ENCODE assay signal across 33 cellular contexts in genomic region chr9:87778996-87779395, GRCh38. TPM values are rescaled to one million over a fixed set of nuclear protein-coding genes. Genes with fewer than 3 reads are reported as not detected.
DNase-seq lines count a peak whose midpoint lies in the region; ATAC-seq, FAIRE-seq and TF ChIP-seq lines count a peak whose summit lies in the region.
"Had no signal": no experiment of that assay in that cellular context is flagged by ENCODE, and none has a peak within 500 bp of the region (broad histone marks: within the 10 kb centered on the region; RNA-seq: fewer than 3 reads in every experiment).

No MANE protein-coding gene starts in this region.

- intact Hi-C loops in activated CD4-positive, alpha-beta T cell treated with anti-CD3 and anti-CD28 coated beads, Interleukin-2, amount 10 ng/mL, durations not matched to agents 24 days and 14 days (cut with micrococcal nuclease), result no loop called here
- intact Hi-C loops in activated CD4-positive, alpha-beta T cell treated with anti-CD3 and anti-CD28 coated beads for 36 hours (cut with DNase I, micrococcal nuclease), result no loop called here

- CTCF ChIA-PET in activated CD4-positive, alpha-beta T cell treated with anti-CD3 and anti-CD28 coated beads for 36 hours (lab: Charles Lee), result no interaction called here

- no peak for FAIRE-seq in GM12891 (lab: Jason Lieb, UNC)
- FAIRE-seq: A204.1, A549, D721Med had no signal

- H3K27me3 Mint-ChIP-seq in activated CD4-positive, alpha-beta T cell treated with anti-CD3 and anti-CD28 coated beads, Interleukin-2, amount 10 ng/mL, durations not matched to agents 24 days and 14 days, result no peaks in the 10 kb centered on the region
- no peaks in the 10 kb centered on the region for H3K27me3 Mint-ChIP-seq in activated CD4-positive, alpha-beta T cell treated with anti-CD3 and anti-CD28 coated beads for 36 hours
- H3K27me3 Mint-ChIP-seq: CD4-positive, alpha-beta memory T cell; CD4-positive, alpha-beta T cell had no signal

- TF ChIP-seq POLR2A in GM12891 (IDR thresholded peaks at IDR 0.05; ENCODE audit: low read depth, low read length), result no peak

- no peaks in the 10 kb centered on the region for H3K4me1 Mint-ChIP-seq in activated CD4-positive, alpha-beta T cell treated with anti-CD3 and anti-CD28 coated beads, Interleukin-2, amount 10 ng/mL, durations not matched to agents 24 days and 14 days
- no peaks in the 10 kb centered on the region for H3K4me1 Mint-ChIP-seq in activated CD4-positive, alpha-beta T cell treated with anti-CD3 and anti-CD28 coated beads for 36 hours
- H3K4me1 Mint-ChIP-seq: B cell; CD4-positive, alpha-beta memory T cell; CD4-positive, CD25-positive, alpha-beta regulatory T cell; CD8-positive, alpha-beta memory T cell had no signal

- no peak for TF ChIP-seq CTCF in LNCaP clone FGC (IDR thresholded peaks at IDR 0.05; ENCODE audit: control insufficient read depth, extremely low read depth, insufficient read depth)

- no peak for ATAC-seq in activated CD4-positive, alpha-beta T cell treated with anti-CD3 and anti-CD28 coated beads for 36 hours
- ATAC-seq in esophagus mucosa, result peak; percentile 80
- ATAC-seq: A549; CD8-positive, alpha-beta T cell had no signal

- no peak for DNase-seq in activated CD4-positive, alpha-beta T cell treated with anti-CD3 and anti-CD28 coated beads, Interleukin-2, amount 10 ng/mL, durations not matched to agents 24 days and 14 days
- no peak for DNase-seq in activated CD4-positive, alpha-beta T cell treated with anti-CD3 and anti-CD28 coated beads for 36 hours
- DNase-seq in LNCaP clone FGC (ENCODE audit: low read depth) (peak; percentile 52), occipital lobe (lab: John Stamatoyannopoulos, UW) (no peak), GM12891 (ENCODE audit: insufficient read length, low spot score) (no peak)
- DNase-seq: 8988T; ACHN; AML-193; BE2C; C1 segment of cervical spinal cord; Caco-2; Calu3; CD4-positive, alpha-beta memory T cell; CD4-positive, alpha-beta T cell; CD4-positive, CD25-positive, alpha-beta regulatory T cell; CD8-positive, alpha-beta memory T cell; CD8-positive, alpha-beta T cell; COR-L47; DMS 273 treated with DMSO at 0.1 percent for 48 hours; DMS153; DMS53; DMS79; DMS79 treated with DMSO at 0.1 percent for 48 hours; DND-41; EL had no signal

- peaks cover 3% of the 10 kb centered on the region for H3K9me3 Mint-ChIP-seq in activated CD4-positive, alpha-beta T cell treated with anti-CD3 and anti-CD28 coated beads, Interleukin-2, amount 10 ng/mL, durations not matched to agents 24 days and 14 days
- no peaks in the 10 kb centered on the region for H3K9me3 Mint-ChIP-seq in activated CD4-positive, alpha-beta T cell treated with anti-CD3 and anti-CD28 coated beads for 36 hours (ENCODE audit: low read depth)
- H3K9me3 Mint-ChIP-seq: CD4-positive, alpha-beta T cell; CD8-positive, alpha-beta memory T cell had no signal

- no peak overlapping the region for H3K4me3 Mint-ChIP-seq in activated CD4-positive, alpha-beta T cell treated with anti-CD3 and anti-CD28 coated beads, Interleukin-2, amount 10 ng/mL, durations not matched to agents 24 days and 14 days
- H3K4me3 Mint-ChIP-seq in activated CD4-positive, alpha-beta T cell treated with anti-CD3 and anti-CD28 coated beads for 36 hours, result no peak overlapping the region
- H3K4me3 Mint-ChIP-seq: B cell; CD14-positive monocyte; CD4-positive, alpha-beta memory T cell; CD4-positive, alpha-beta T cell; CD4-positive, CD25-positive, alpha-beta regulatory T cell; CD8-positive, alpha-beta memory T cell; CD8-positive, alpha-beta T cell had no signal

- peak overlapping the region; percentile 29 for H3K27ac Mint-ChIP-seq in activated CD4-positive, alpha-beta T cell treated with anti-CD3 and anti-CD28 coated beads, Interleukin-2, amount 10 ng/mL, durations not matched to agents 24 days and 14 days
- no peak overlapping the region for H3K27ac Mint-ChIP-seq in activated CD4-positive, alpha-beta T cell treated with anti-CD3 and anti-CD28 coated beads for 36 hours
- H3K27ac Mint-ChIP-seq: B cell; CD4-positive, alpha-beta T cell; CD4-positive, CD25-positive, alpha-beta regulatory T cell; CD8-positive, alpha-beta memory T cell; CD8-positive, alpha-beta T cell had no signal

- H3K4me3 ChIP-seq in LNCaP clone FGC (ENCODE audit: low read depth, low read length), result no peak overlapping the region
- H3K4me3 ChIP-seq: A549; BLaER1; BLaER1 treated with 17β-estradiol and CSF1 and Interleukin-3, amounts not matched to agents 10 nM and 100 nM had no signal

- POLR2A ChIA-PET in activated CD4-positive, alpha-beta T cell treated with anti-CD3 and anti-CD28 coated beads for 36 hours (lab: Charles Lee), result no interaction called here

- H3K36me3 Mint-ChIP-seq in activated CD4-positive, alpha-beta T cell treated with anti-CD3 and anti-CD28 coated beads, Interleukin-2, amount 10 ng/mL, durations not matched to agents 24 days and 14 days (ENCODE audit: low read depth), result no peaks in the 10 kb centered on the region
- H3K36me3 Mint-ChIP-seq in activated CD4-positive, alpha-beta T cell treated with anti-CD3 and anti-CD28 coated beads for 36 hours (ENCODE audit: low read depth), result no peaks in the 10 kb centered on the region
- H3K36me3 Mint-ChIP-seq: CD14-positive monocyte; CD4-positive, alpha-beta memory T cell; CD4-positive, CD25-positive, alpha-beta regulatory T cell; CD8-positive, alpha-beta memory T cell; CD8-positive, alpha-beta T cell had no signal

TF ChIP-seq in GM12891, 5 proteins besides CTCF, POLR2A, EP300 and RAD21:
- no peak for TF ChIP-seq TAF1 (IDR thresholded peaks at IDR 0.05; ENCODE audit: low read depth, low read length)
- no peak for TF ChIP-seq SPI1 (IDR thresholded peaks at IDR 0.05; ENCODE audit: low read depth, low read length)
- TF ChIP-seq PAX5 (IDR thresholded peaks at IDR 0.05; ENCODE audit: insufficient read depth, low read length, severe bottlenecking), result no peak
- TF ChIP-seq POLR2AphosphoS5 (IDR thresholded peaks at IDR 0.05; ENCODE audit: low read depth, low read length), result no peak
- no peak for TF ChIP-seq POU2F2 (IDR thresholded peaks at IDR 0.05; ENCODE audit: low read depth, low read length)

RNA-seq across cellular contexts. Expression of gene CTSL, which starts 53.1 kb away (rescaled TPM):
- 4.0 and 4.9 TPM in 2 replicates for total RNA-seq in activated CD4-positive, alpha-beta T cell treated with anti-CD3 and anti-CD28 coated beads, Interleukin-2, amount 10 ng/mL, durations not matched to agents 24 days and 14 days
- total RNA-seq in activated CD4-positive, alpha-beta T cell treated with anti-CD3 and anti-CD28 coated beads for 36 hours, result 1 to 10 TPM; 4.6 to 6.1 TPM
- total RNA-seq in esophagus mucosa, result 35.0 TPM
- total RNA-seq in occipital lobe, result 40.4 TPM
- polyA plus RNA-seq in GM12891 (2012; ENCODE audit: low read depth, missing spikeins), result not detected
